In genomic region chr7:27808626-27809025, GRCh38 we compare ENCODE assay signal across 10 cellular contexts.
DNase-seq lines count a peak whose midpoint lies in the region; ATAC-seq and TF ChIP-seq lines count a peak whose summit lies in the region.
"Had no signal": no experiment of that assay in that cellular context is flagged by ENCODE, and none has a peak within 500 bp of the region (broad histone marks: within the 10 kb centered on the region; RNA-seq: fewer than 3 reads in every experiment).

No MANE protein-coding gene starts in this region.

- H3K27ac ChIP-seq in RWPE2 (ENCODE audit: poor library complexity, severe bottlenecking) = no peak overlapping the region
- no peak overlapping the region for H3K27ac ChIP-seq in Peyer's patch

- H3K4me1 ChIP-seq in RWPE2 (ENCODE audit: insufficient read depth, poor library complexity, severe bottlenecking) (no peaks in the 10 kb centered on the region), Peyer's patch (no peaks in the 10 kb centered on the region)

- peak; percentile 33; the same call in 1 of the 3 replicates for ATAC-seq in RWPE2 (ENCODE audit: low read depth)
- no peak for ATAC-seq in GM18505 (IDR thresholded peaks at IDR 0.05; ENCODE audit: unreplicated experiment)
- no peak for ATAC-seq in GM21515 (IDR thresholded peaks at IDR 0.05; ENCODE audit: unreplicated experiment)

- TF ChIP-seq POLR2A in Peyer's patch (IDR thresholded peaks at IDR 0.05) (no peak), GM18505 (IDR thresholded peaks at IDR 0.05; ENCODE audit: borderline replicate concordance, extremely low read depth, insufficient read depth, insufficient read length) (no peak)

- H3K4me3 ChIP-seq in RWPE2 (ENCODE audit: severe bottlenecking) (no peak overlapping the region), fibroblast of pulmonary artery (replicated peaks; ENCODE audit: low read depth, low read length) (no peak overlapping the region), Peyer's patch (no peak overlapping the region)

- TF ChIP-seq CTCF in RWPE2 (IDR thresholded peaks at IDR 0.05; ENCODE audit: poor library complexity, severe bottlenecking) = no peak
- TF ChIP-seq CTCF in fibroblast of pulmonary artery (IDR thresholded peaks at IDR 0.05; ENCODE audit: low read length, missing control alignments) = no peak
- TF ChIP-seq CTCF in Peyer's patch (IDR thresholded peaks at IDR 0.05) = no peak

- no peaks in the 10 kb centered on the region for H3K9me3 ChIP-seq in RWPE2 (ENCODE audit: severe bottlenecking)
- no peaks in the 10 kb centered on the region for H3K9me3 ChIP-seq in Peyer's patch

- DNase-seq in ELR (ENCODE audit: low read depth) = peak; percentile 48
- no peak for DNase-seq in RWPE2 (ENCODE audit: low spot score)
- DNase-seq in fibroblast of pulmonary artery (ENCODE audit: low read depth) = peak; percentile 74
- peak; percentile 17 for DNase-seq in putamen (ENCODE audit: low spot score)
- no peak for DNase-seq in Peyer's patch
- no peak for DNase-seq in islet precursor cell
- DNase-seq: NCI-H2081 treated with DMSO at 0.1 percent for 48 hours, small intestine had no signal

- H3K36me3 ChIP-seq in RWPE2 (ENCODE audit: low read depth) = peaks cover 10% of the 10 kb centered on the region
- peaks cover 0 to 6% (median 0%) of the 10 kb centered on the region in 3 donors for H3K36me3 ChIP-seq in Peyer's patch

- H3K27me3 ChIP-seq in RWPE2 (ENCODE audit: insufficient read depth, poor library complexity, severe bottlenecking) (no peaks in the 10 kb centered on the region), Peyer's patch (no peaks in the 10 kb centered on the region)

Comparison
In these comparisons a context has a peak if more than half of its experiments do, and no peak if none do; other contexts are left out.
1. DNase-seq: peak in ELR (single experiment), fibroblast of pulmonary artery (single experiment) and putamen (single experiment); none in RWPE2 (single experiment), Peyer's patch (0 of 3) and islet precursor cell (single experiment).